ENCODE assay signal across 8 cellular contexts in the genomic region with DNA sequence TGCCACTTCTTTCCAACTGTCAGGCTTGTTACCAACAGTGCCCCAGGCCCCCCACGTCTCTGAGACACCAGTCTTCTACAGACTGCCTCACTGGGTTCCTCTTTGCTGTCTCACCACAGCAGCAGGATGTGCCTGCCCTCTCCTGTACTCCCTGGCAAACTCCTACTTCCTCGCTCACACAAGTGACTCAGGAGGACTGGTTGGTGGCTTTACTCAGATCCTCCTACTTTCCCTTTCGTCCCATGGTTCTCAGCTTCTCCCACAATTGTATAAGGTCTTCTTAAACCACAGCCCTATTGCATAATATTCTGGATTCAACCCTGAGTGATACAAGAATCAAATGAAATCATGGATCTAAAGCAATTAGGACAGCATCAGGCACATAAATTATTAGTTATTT.
A peak's percentile ranks its signal among the peaks of the same experiment; 100 is the strongest.
DNase-seq lines count a peak whose midpoint lies in the region; ATAC-seq, FAIRE-seq and TF ChIP-seq lines count a peak whose summit lies in the region.
"Had no signal": no experiment of that assay in that cellular context is flagged by ENCODE, and none has a peak within 500 bp of the region (broad histone marks: within the 10 kb centered on the region; RNA-seq: fewer than 3 reads in every experiment).

No MANE protein-coding gene starts in this region.

- ATAC-seq in PC-3, result no peak

- POLR2A ChIA-PET in PC-3 (lab: Charles Lee; ENCODE audit: unreplicated experiment), result no interaction called here

- H3K4me3 ChIP-seq in PC-3 (ENCODE audit: low read length) (no peak overlapping the region), retinal pigment epithelial cell (ENCODE audit: low read length) (no peak overlapping the region)
- H3K4me3 ChIP-seq: SK-N-MC had no signal

- peak; percentile 53 for DNase-seq in H54 (ENCODE audit: insufficient read length, low spot score)
- DNase-seq in PC-3, result peak; percentile 47
- peak; percentile 27 for DNase-seq in fibroblast of gingiva (ENCODE audit: low read depth)
- no peak for DNase-seq in retinal pigment epithelial cell (ENCODE audit: low read depth)
- no peak for DNase-seq in NCI-H2029 treated with DMSO at 0.1 percent for 48 hours (lab: John Stamatoyannopoulos, UW)
- DNase-seq in NCI-H1436 treated with DMSO at 0.1 percent for 48 hours (lab: John Stamatoyannopoulos, UW), result no peak
- DNase-seq in D721Med (ENCODE audit: insufficient read length, low spot score), result no peak

- BruUV-seq in PC-3 (replicated peaks; lab: Mats Ljungman, UMichigan), result no TSS peak

- no peaks in the 10 kb centered on the region for H3F3A ChIP-seq in PC-3 (ENCODE audit: low read length, unreplicated experiment)

- H3K36me3 ChIP-seq in PC-3 (ENCODE audit: low read depth, low read length), result no peaks in the 10 kb centered on the region

- TF ChIP-seq CTCF in PC-3 (conservative IDR thresholded peaks at IDR 0.05; ENCODE audit: low read depth, low read length) (no peak), retinal pigment epithelial cell (conservative IDR thresholded peaks at IDR 0.05; ENCODE audit: low read depth, low read length) (peak; percentile 1), D721Med (IDR thresholded peaks at IDR 0.05; ENCODE audit: insufficient read depth, missing control alignments) (no peak)

- no peaks in the 10 kb centered on the region for H3K4me1 ChIP-seq in PC-3 (ENCODE audit: insufficient read depth, low read length)

- H3K27ac ChIP-seq in PC-3 (ENCODE audit: low read length), result no peak overlapping the region
- H3K27ac ChIP-seq: SK-N-MC had no signal

- no peaks in the 10 kb centered on the region for H4K20me1 ChIP-seq in PC-3 (ENCODE audit: low read length)

- no peak overlapping the region for H3K4me2 ChIP-seq in PC-3 (ENCODE audit: low read length)

- H3K79me2 ChIP-seq in PC-3 (ENCODE audit: low read length), result no peaks in the 10 kb centered on the region

- H3K9ac ChIP-seq in PC-3 (ENCODE audit: low read length), result no peak overlapping the region

- no peak overlapping the region for H2AFZ ChIP-seq in PC-3 (ENCODE audit: low read length)

- intact Hi-C loops in PC-3 (cut with micrococcal nuclease), result no loop called here

- CTCF ChIA-PET in PC-3 (lab: Charles Lee), result no interaction called here

- no peak for TF ChIP-seq POLR2A in H54 (IDR thresholded peaks at IDR 0.05; ENCODE audit: low read depth, low read length)

- FAIRE-seq in H54 (lab: Jason Lieb, UNC) (peak; percentile 79), D721Med (lab: Jason Lieb, UNC) (no peak)

- H3K9me3 ChIP-seq in PC-3 (ENCODE audit: low read length), result no peaks in the 10 kb centered on the region

- no peaks in the 10 kb centered on the region; the same call in 1 of the 2 replicates for H3K27me3 ChIP-seq in PC-3 (ENCODE audit: low read length)

- H3K9me2 ChIP-seq in PC-3 (replicated peaks; ENCODE audit: low read length), result no peaks in the 10 kb centered on the region; the same call in 1 of the 2 replicates

Comparison
In these comparisons a context has a peak if more than half of its experiments do, and no peak if none do; other contexts are left out.
1. DNase-seq: peak in H54 (single experiment), PC-3 (single experiment) and fibroblast of gingiva (single experiment); none in retinal pigment epithelial cell (single experiment), NCI-H2029 treated with DMSO at 0.1 percent for 48 hours (single experiment), NCI-H1436 treated with DMSO at 0.1 percent for 48 hours (single experiment) and D721Med (single experiment).